8 cellular contexts compared by ENCODE assay signal in genomic region chr16:30446203-30446595, GRCh38. TPM values are rescaled to one million over a fixed set of nuclear protein-coding genes. Genes with fewer than 3 reads are reported as not detected.
DNase-seq lines count a peak whose midpoint lies in the region; ATAC-seq and TF ChIP-seq lines count a peak whose summit lies in the region.

No MANE protein-coding gene starts in this region.

- no peak overlapping the region for H2BK120ac ChIP-seq in trophoblast cell (ENCODE audit: insufficient read depth, low read length, poor library complexity)

- no CpG with 5 or more reads among the region's 10 CpGs for WGBS in trophoblast cell (ENCODE audit: extremely low coverage, insufficient coverage, insufficient read length)

- ATAC-seq in DND-41 (ENCODE audit: insufficient read depth, low read depth) (no peak), GM21786 (IDR thresholded peaks at IDR 0.05; ENCODE audit: unreplicated experiment) (no peak), GM19463 (IDR thresholded peaks at IDR 0.05; ENCODE audit: unreplicated experiment) (no peak)

- no peak overlapping the region for H3K4ac ChIP-seq in trophoblast cell (ENCODE audit: low read depth, low read length)

- no peak overlapping the region for H2AK5ac ChIP-seq in trophoblast cell (ENCODE audit: low read length)

- peak overlapping the region; percentile 87 for H2AFZ ChIP-seq in DND-41 (ENCODE audit: low read depth, low read length)
- H2AFZ ChIP-seq in trophoblast cell (ENCODE audit: insufficient read depth, low read length, poor library complexity): peak overlapping the region; percentile 78

- no peak overlapping the region for H4K12ac ChIP-seq in trophoblast cell (ENCODE audit: low read depth, low read length)

- no peak for TF ChIP-seq CTCF in DND-41 (IDR thresholded peaks at IDR 0.05; ENCODE audit: borderline replicate concordance, extremely low read depth, low read length, poor library complexity, severe bottlenecking)
- TF ChIP-seq CTCF in Peyer's patch (IDR thresholded peaks at IDR 0.05): no peak
- no peak for TF ChIP-seq CTCF in epithelial cell of proximal tubule (conservative IDR thresholded peaks at IDR 0.05; ENCODE audit: low read depth, low read length)
- TF ChIP-seq CTCF in GM10266 (IDR thresholded peaks at IDR 0.05; ENCODE audit: control insufficient read depth, insufficient read depth, low read depth, missing control alignments): no peak

- H3K4me3 ChIP-seq in DND-41 (ENCODE audit: low read depth in 1 of 2, low read length in 2 of 2) (peak overlapping the region; percentile 64 to 76; a peak in 3 of 4 replicates), Peyer's patch (peak overlapping the region; percentile 71 to 94 (median 86)), epithelial cell of proximal tubule (ENCODE audit: low read depth, low read length) (peak overlapping the region; percentile 98), trophoblast cell (ENCODE audit: low read depth, low read length) (no peak overlapping the region)

- peak overlapping the region; percentile 85 for H3K27ac ChIP-seq in DND-41 (ENCODE audit: low read length)
- peak overlapping the region; percentile 92 to 96 (median 94) for H3K27ac ChIP-seq in Peyer's patch
- no peak overlapping the region for H3K27ac ChIP-seq in trophoblast cell (ENCODE audit: low read depth, low read length)

- H3K27me3 ChIP-seq in DND-41 (ENCODE audit: insufficient read depth, low read length, poor library complexity) (no peaks in the 10 kb centered on the region), Peyer's patch (no peaks in the 10 kb centered on the region), trophoblast cell (ENCODE audit: insufficient read depth, low read length) (no peaks in the 10 kb centered on the region)

- no peak overlapping the region for H3K14ac ChIP-seq in trophoblast cell (ENCODE audit: low read length)

- no peak overlapping the region for H2BK12ac ChIP-seq in trophoblast cell (ENCODE audit: low read length)

- TF ChIP-seq POLR2A in Peyer's patch (IDR thresholded peaks at IDR 0.05): no peak

- no peak overlapping the region for H3K23ac ChIP-seq in trophoblast cell (ENCODE audit: low read length)

- H3K79me1 ChIP-seq in trophoblast cell (ENCODE audit: low read length): peaks cover 9% of the 10 kb centered on the region

- H2BK5ac ChIP-seq in trophoblast cell (ENCODE audit: low read depth, low read length, poor library complexity): no peak overlapping the region

- H3K79me2 ChIP-seq in DND-41 (ENCODE audit: insufficient read depth, low read length) (peaks cover 26% of the 10 kb centered on the region), trophoblast cell (ENCODE audit: control insufficient read depth, insufficient read depth, low read length, poor library complexity) (peaks cover 8% of the 10 kb centered on the region)

- H3K18ac ChIP-seq in trophoblast cell (ENCODE audit: low read length): no peak overlapping the region

- peaks cover 19% of the 10 kb centered on the region for H4K20me1 ChIP-seq in DND-41 (ENCODE audit: insufficient read depth, low read length)

- H3K4me1 ChIP-seq in DND-41 (ENCODE audit: insufficient read depth, low read length): peaks cover 30% of the 10 kb centered on the region
- H3K4me1 ChIP-seq in Peyer's patch: peaks cover 0 to 24% (median 12%) of the 10 kb centered on the region in 4 donors
- peaks cover 8 to 10% of the 10 kb centered on the region in 2 experiments for H3K4me1 ChIP-seq in trophoblast cell (ENCODE audit: control insufficient read depth in 1 of 2, insufficient read depth in 2 of 2, low read length in 2 of 2)

- peak overlapping the region; percentile 80 for H3K4me2 ChIP-seq in DND-41 (ENCODE audit: insufficient read depth, low read length)
- H3K4me2 ChIP-seq in trophoblast cell (ENCODE audit: low read length): peak overlapping the region; percentile 78

- no peaks in the 10 kb centered on the region for H3K9me3 ChIP-seq in DND-41 (ENCODE audit: insufficient read depth, low read length, severe bottlenecking)
- no peaks in the 10 kb centered on the region for H3K9me3 ChIP-seq in Peyer's patch
- peaks cover 4% of the 10 kb centered on the region for H3K9me3 ChIP-seq in trophoblast cell (ENCODE audit: insufficient read depth, low read depth, low read length)

- peak overlapping the region; percentile 71 for H4K8ac ChIP-seq in trophoblast cell (ENCODE audit: low read depth, low read length)

- H4K91ac ChIP-seq in trophoblast cell (ENCODE audit: low read depth, low read length): no peak overlapping the region

- H3K36me3 ChIP-seq in DND-41 (ENCODE audit: insufficient read depth, low read length) (peaks cover 23% of the 10 kb centered on the region), Peyer's patch (peaks cover 0 to 14% (median 0%) of the 10 kb centered on the region in 3 donors), trophoblast cell (ENCODE audit: control insufficient read depth in 1 of 2, insufficient read depth in 2 of 2, low read length in 2 of 2) (no peaks in the 10 kb centered on the region)

- H3K9ac ChIP-seq in DND-41 (ENCODE audit: low read depth, low read length) (peak overlapping the region; percentile 82), trophoblast cell (ENCODE audit: low read length) (no peak overlapping the region)

- DNase-seq in DND-41: no peak
- DNase-seq in Peyer's patch: no peak
- no peak for DNase-seq in epithelial cell of proximal tubule (ENCODE audit: low read depth)
- DNase-seq in trophoblast cell: no peak
- DNase-seq in GM10266 (ENCODE audit: extremely low spot score): no peak
- DNase-seq in iPS-NIHi7 (ENCODE audit: extremely low spot score): no peak

RNA-seq across cellular contexts. Expression of gene SEPHS2, which starts 0.5 kb away (rescaled TPM):
- total RNA-seq in Peyer's patch: 100 to 1,000 TPM in 2 of 4 donors, 10 to 100 TPM in 2; 47.9 to 130 (median 106) TPM
- total RNA-seq in epithelial cell of proximal tubule: 17.6 and 27.6 TPM in 2 replicates
- polyA plus RNA-seq in trophoblast cell (2013): 20.8 and 21.8 TPM in 2 replicates

RNA-seq across cellular contexts. Expression of gene DCTPP1, which starts 16.4 kb away (rescaled TPM):
- 10 to 100 TPM; 20.7 to 33.3 (median 27.6) TPM for total RNA-seq in Peyer's patch
- 108 and 136 TPM in 2 replicates for total RNA-seq in epithelial cell of proximal tubule
- 20.1 and 21.1 TPM in 2 replicates for polyA plus RNA-seq in trophoblast cell (2013)

RNA-seq across cellular contexts. Expression of gene ITGAL, which starts 26.3 kb away (rescaled TPM):
- 10 to 100 TPM in 3 of 4 donors, 1 to 10 TPM in 1; 4.3 to 52.0 (median 13.0) TPM for total RNA-seq in Peyer's patch
- total RNA-seq in epithelial cell of proximal tubule: not detected in 2 replicates
- polyA plus RNA-seq in trophoblast cell (2013): 0.10 TPM in 1 of 2 replicates, not detected in the other

RNA-seq across cellular contexts. Expression of gene ZNF771, which starts 38.8 kb away (rescaled TPM):
- total RNA-seq in Peyer's patch (10 to 100 TPM in 2 of 4 donors, 1 to 10 TPM in 2; 5.4 to 15.7 (median 8.5) TPM), epithelial cell of proximal tubule (6.1 and 13.1 TPM in 2 replicates)
- 4.8 TPM in 2 replicates for polyA plus RNA-seq in trophoblast cell (2013)

RNA-seq across cellular contexts. Expression of gene ZNF48, which starts 51.0 kb away (rescaled TPM):
- 1 to 10 TPM; 4.2 to 9.7 (median 7.1) TPM for total RNA-seq in Peyer's patch
- 12.6 and 15.6 TPM in 2 replicates for total RNA-seq in epithelial cell of proximal tubule
- 11.6 and 12.1 TPM in 2 replicates for polyA plus RNA-seq in trophoblast cell (2013)
